Comparison of ENCODE assay signal across 1 cellular context in genomic region chr10:5959581-5960069, GRCh38.
TF ChIP-seq lines count a peak whose summit lies in the region.

No MANE protein-coding gene starts in this region.

TF ChIP-seq in IMR-90, 13 proteins besides CTCF, POLR2A, EP300 and RAD21 (continued from another document):
- TF ChIP-seq RFX5 (IDR thresholded peaks at IDR 0.05; ENCODE audit: low read depth, low read length) = no peak
- TF ChIP-seq CHD1 (IDR thresholded peaks at IDR 0.05; ENCODE audit: low read depth, low read length) = no peak
- TF ChIP-seq BHLHE40 (IDR thresholded peaks at IDR 0.05; ENCODE audit: low read depth, low read length) = no peak
- no peak for TF ChIP-seq ELK1 (IDR thresholded peaks at IDR 0.05; ENCODE audit: borderline replicate concordance, low read depth, low read length)
